In the genomic region with DNA sequence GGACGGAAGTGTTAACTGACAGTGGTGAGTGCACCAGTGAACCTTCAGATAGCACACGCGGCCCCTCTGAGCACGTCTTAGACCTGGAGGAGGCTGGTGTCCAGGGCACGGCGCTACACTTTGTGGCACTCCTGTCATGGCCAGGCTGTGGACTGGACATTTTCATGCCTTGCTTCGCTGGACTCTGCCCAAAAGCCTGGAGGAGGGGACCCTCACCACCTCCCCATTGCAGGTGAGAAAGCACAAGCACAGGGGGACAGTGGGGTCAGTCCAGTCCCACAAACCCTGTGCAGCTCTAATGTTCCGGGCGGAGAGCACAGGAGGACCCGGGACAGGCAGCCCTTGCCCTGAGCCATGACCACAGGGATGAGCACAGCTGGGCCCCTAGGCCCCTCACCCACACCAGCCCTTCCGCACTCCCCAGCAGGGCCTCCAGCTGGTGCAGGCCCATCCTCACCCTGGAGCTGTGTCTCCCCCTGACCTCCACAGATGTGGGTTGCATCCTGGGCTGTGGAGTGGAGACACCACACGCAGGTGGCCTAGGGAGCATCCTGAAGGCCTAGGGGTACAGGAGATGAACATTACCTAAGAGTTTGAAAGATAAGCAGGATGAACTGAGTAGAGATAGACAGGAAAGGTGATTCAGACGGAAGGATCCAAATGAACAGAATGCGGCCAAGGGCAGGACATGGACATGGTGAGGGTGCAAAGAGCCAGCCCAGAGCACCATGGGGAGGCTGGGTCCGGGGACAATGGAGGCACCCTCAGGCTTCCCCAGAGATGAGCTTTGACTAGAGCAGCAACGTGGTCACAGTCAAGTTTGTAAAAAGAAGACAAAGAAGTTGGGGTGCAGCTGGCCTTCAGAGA, we compare ENCODE assay signal across 22 cellular contexts.
"Had no signal": no experiment of that assay in that cellular context is flagged by ENCODE, and none has a peak within 500 bp of the region (broad histone marks: within the 10 kb centered on the region; RNA-seq: fewer than 3 reads in every experiment).

No MANE protein-coding gene starts in this region.

- H3K9me3 Mint-ChIP-seq: activated CD4-positive, alpha-beta T cell treated with anti-CD3 and anti-CD28 coated beads, Interleukin-2, amount 10 ng/mL, durations not matched to agents 7 days and 5 days; activated CD8-positive, alpha-beta T cell treated with anti-CD3 and anti-CD28 coated beads for 36 hours; activated naive CD4-positive, alpha-beta T cell treated with anti-CD3 and anti-CD28 coated beads, Interleukin-2, amount 50 U/mL, for 24 hours; activated T-helper 1 cell treated with anti-CD3 and anti-CD28 coated beads, Interleukin-12 subunit alpha, Interleukin-12 subunit beta, Interleukin-2, Interleukin-4 antibody, amounts not matched to agents 30 ng/mL and 10 ng/mL and 1 ng/mL, durations not matched to agents 14 hours and 24 hours and 36 hours; type B pancreatic cell had no signal

- H3K36me3 ChIP-seq: breast epithelium, esophagus squamous epithelium, heart right ventricle, pancreas, prostate gland, uterus had no signal

- ATAC-seq: activated CD8-positive, alpha-beta T cell treated with anti-CD3 and anti-CD28 coated beads for 36 hours; heart right ventricle; left ventricle myocardium superior; naive thymus-derived CD8-positive, alpha-beta T cell; pancreas had no signal

- H3K4me3 ChIP-seq: breast epithelium, esophagus squamous epithelium, heart right ventricle, pancreas, prostate gland, uterus had no signal

- H3K36me3 Mint-ChIP-seq: activated naive CD4-positive, alpha-beta T cell treated with anti-CD3 and anti-CD28 coated beads, Interleukin-2, amount 50 U/mL, for 24 hours; naive thymus-derived CD8-positive, alpha-beta T cell; type B pancreatic cell had no signal

- H3K27ac Mint-ChIP-seq: activated CD4-positive, alpha-beta T cell treated with anti-CD3 and anti-CD28 coated beads, Interleukin-2, amount 10 ng/mL, durations not matched to agents 7 days and 5 days; activated CD8-positive, alpha-beta T cell treated with anti-CD3 and anti-CD28 coated beads for 36 hours; activated naive CD4-positive, alpha-beta T cell treated with anti-CD3 and anti-CD28 coated beads, Interleukin-2, amount 50 U/mL, for 24 hours; activated T-helper 1 cell treated with anti-CD3 and anti-CD28 coated beads, Interleukin-12 subunit alpha, Interleukin-12 subunit beta, Interleukin-2, Interleukin-4 antibody, amounts not matched to agents 30 ng/mL and 10 ng/mL and 1 ng/mL, durations not matched to agents 14 hours and 24 hours and 36 hours; type B pancreatic cell had no signal

- DNase-seq: activated CD4-positive, alpha-beta T cell treated with anti-CD3 and anti-CD28 coated beads for 1 hour; activated CD4-positive, alpha-beta T cell treated with anti-CD3 and anti-CD28 coated beads, Interleukin-2, amount 10 ng/mL, durations not matched to agents 7 days and 5 days; activated CD8-positive, alpha-beta T cell treated with anti-CD3 and anti-CD28 coated beads for 36 hours; activated gamma-delta T cell treated with Interleukin-2 at 50 U/mL for 16 hours; activated T-cell treated with anti-CD3 and anti-CD28 coated beads for 4 hours; central memory CD4-positive, alpha-beta T cell; esophagus squamous epithelium; foreskin melanocyte; heart right ventricle; left ventricle myocardium superior; naive thymus-derived CD8-positive, alpha-beta T cell; pancreas; retina; stimulated activated CD4-positive, alpha-beta T cell treated with anti-CD3 and anti-CD28 coated beads, Interleukin-15, amount 100 ng/mL, for 24 hours; stimulated activated naive CD4-positive, alpha-beta T cell; T-helper 2 cell; uterus had no signal

- H3K27me3 Mint-ChIP-seq: activated CD4-positive, alpha-beta T cell treated with anti-CD3 and anti-CD28 coated beads, Interleukin-2, amount 10 ng/mL, durations not matched to agents 7 days and 5 days; activated CD8-positive, alpha-beta T cell treated with anti-CD3 and anti-CD28 coated beads for 36 hours; activated naive CD4-positive, alpha-beta T cell treated with anti-CD3 and anti-CD28 coated beads, Interleukin-2, amount 50 U/mL, for 24 hours; naive thymus-derived CD8-positive, alpha-beta T cell had no signal

- H3K4me1 ChIP-seq: breast epithelium, heart right ventricle, pancreas, prostate gland, uterus had no signal

- H3K27ac ChIP-seq: breast epithelium, esophagus squamous epithelium, heart right ventricle, pancreas, prostate gland, uterus had no signal

- H3K9me3 ChIP-seq: breast epithelium, esophagus squamous epithelium, heart right ventricle, pancreas, prostate gland, uterus had no signal

- H3K4me3 Mint-ChIP-seq: activated CD4-positive, alpha-beta T cell treated with anti-CD3 and anti-CD28 coated beads, Interleukin-2, amount 10 ng/mL, durations not matched to agents 7 days and 5 days; activated CD8-positive, alpha-beta T cell treated with anti-CD3 and anti-CD28 coated beads for 36 hours; activated naive CD4-positive, alpha-beta T cell treated with anti-CD3 and anti-CD28 coated beads, Interleukin-2, amount 50 U/mL, for 24 hours; activated T-helper 1 cell treated with anti-CD3 and anti-CD28 coated beads, Interleukin-12 subunit alpha, Interleukin-12 subunit beta, Interleukin-2, Interleukin-4 antibody, amounts not matched to agents 30 ng/mL and 10 ng/mL and 1 ng/mL, durations not matched to agents 14 hours and 24 hours and 36 hours; type B pancreatic cell had no signal

- H3K27me3 ChIP-seq: breast epithelium, esophagus squamous epithelium, pancreas, uterus had no signal
